1 cellular context compared by ENCODE assay signal in the genomic region with DNA sequence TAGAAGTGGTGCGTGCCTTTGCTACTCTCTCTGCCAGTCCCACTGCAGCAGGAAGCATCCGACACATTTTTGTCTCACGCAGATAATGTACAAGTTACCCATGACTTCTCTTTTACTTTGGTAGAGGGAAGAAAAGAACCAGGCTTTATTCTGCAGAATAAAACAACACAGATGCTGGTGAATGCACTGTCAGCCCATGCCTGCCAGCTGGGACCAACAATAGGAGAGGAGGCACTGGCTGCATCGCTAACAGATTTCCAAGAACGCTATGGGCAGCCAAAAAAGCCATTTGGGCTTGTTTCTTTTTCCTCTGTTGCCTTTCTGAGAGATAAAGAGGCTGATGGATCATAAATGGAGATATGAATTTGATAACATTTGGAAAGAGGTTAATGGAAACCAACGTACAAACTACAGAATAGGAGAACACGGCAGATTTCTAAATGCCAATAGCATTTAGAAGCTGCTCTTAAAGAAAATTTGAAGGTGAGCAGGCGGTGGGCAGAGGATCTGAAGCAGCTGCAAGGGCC.
TF ChIP-seq lines count a peak whose summit lies in the region.

No MANE protein-coding gene starts in this region.

TF ChIP-seq in SK-N-SH, 30 proteins besides CTCF, POLR2A, EP300 and RAD21 (continued from another document):
- TF ChIP-seq SMC3 (IDR thresholded peaks at IDR 0.05; ENCODE audit: low read depth, low read length) (no peak), MXI1 (IDR thresholded peaks at IDR 0.05; ENCODE audit: low read depth, low read length) (peak; percentile 28; the same call in 1 of the 2 replicates), NRF1 (IDR thresholded peaks at IDR 0.05; ENCODE audit: low read depth, low read length) (no peak), POLR2AphosphoS5 (IDR thresholded peaks at IDR 0.05; ENCODE audit: low read depth, low read length) (no peak), SIN3A (IDR thresholded peaks at IDR 0.05; ENCODE audit: borderline replicate concordance, low read depth, low read length) (no peak), FOXJ3 (CRISPR knock-in tag; IDR thresholded peaks at IDR 0.05) (no peak), EZH2phosphoT487 (IDR thresholded peaks at IDR 0.05; ENCODE audit: borderline replicate concordance, low read depth) (no peak), MEF2A (IDR thresholded peaks at IDR 0.05; ENCODE audit: borderline replicate concordance, low read depth) (no peak)
- TF ChIP-seq, protein P1, sequence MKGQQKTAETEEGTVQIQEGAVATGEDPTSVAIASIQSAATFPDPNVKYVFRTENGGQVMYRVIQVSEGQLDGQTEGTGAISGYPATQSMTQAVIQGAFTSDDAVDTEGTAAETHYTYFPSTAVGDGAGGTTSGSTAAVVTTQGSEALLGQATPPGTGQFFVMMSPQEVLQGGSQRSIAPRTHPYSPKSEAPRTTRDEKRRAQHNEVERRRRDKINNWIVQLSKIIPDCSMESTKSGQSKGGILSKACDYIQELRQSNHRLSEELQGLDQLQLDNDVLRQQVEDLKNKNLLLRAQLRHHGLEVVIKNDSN (IDR thresholded peaks at IDR 0.05; ENCODE audit: borderline replicate concordance, low read depth), result no peak
- TF ChIP-seq, protein P2, sequence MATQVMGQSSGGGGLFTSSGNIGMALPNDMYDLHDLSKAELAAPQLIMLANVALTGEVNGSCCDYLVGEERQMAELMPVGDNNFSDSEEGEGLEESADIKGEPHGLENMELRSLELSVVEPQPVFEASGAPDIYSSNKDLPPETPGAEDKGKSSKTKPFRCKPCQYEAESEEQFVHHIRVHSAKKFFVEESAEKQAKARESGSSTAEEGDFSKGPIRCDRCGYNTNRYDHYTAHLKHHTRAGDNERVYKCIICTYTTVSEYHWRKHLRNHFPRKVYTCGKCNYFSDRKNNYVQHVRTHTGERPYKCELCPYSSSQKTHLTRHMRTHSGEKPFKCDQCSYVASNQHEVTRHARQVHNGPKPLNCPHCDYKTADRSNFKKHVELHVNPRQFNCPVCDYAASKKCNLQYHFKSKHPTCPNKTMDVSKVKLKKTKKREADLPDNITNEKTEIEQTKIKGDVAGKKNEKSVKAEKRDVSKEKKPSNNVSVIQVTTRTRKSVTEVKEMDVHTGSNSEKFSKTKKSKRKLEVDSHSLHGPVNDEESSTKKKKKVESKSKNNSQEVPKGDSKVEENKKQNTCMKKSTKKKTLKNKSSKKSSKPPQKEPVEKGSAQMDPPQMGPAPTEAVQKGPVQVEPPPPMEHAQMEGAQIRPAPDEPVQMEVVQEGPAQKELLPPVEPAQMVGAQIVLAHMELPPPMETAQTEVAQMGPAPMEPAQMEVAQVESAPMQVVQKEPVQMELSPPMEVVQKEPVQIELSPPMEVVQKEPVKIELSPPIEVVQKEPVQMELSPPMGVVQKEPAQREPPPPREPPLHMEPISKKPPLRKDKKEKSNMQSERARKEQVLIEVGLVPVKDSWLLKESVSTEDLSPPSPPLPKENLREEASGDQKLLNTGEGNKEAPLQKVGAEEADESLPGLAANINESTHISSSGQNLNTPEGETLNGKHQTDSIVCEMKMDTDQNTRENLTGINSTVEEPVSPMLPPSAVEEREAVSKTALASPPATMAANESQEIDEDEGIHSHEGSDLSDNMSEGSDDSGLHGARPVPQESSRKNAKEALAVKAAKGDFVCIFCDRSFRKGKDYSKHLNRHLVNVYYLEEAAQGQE (IDR thresholded peaks at IDR 0.05; ENCODE audit: low read depth, low read length), result no peak
TF ChIP-seq in SK-N-SH: peak in this region for 3.
